ENCODE assay signal across 8 cellular contexts in the genomic region with DNA sequence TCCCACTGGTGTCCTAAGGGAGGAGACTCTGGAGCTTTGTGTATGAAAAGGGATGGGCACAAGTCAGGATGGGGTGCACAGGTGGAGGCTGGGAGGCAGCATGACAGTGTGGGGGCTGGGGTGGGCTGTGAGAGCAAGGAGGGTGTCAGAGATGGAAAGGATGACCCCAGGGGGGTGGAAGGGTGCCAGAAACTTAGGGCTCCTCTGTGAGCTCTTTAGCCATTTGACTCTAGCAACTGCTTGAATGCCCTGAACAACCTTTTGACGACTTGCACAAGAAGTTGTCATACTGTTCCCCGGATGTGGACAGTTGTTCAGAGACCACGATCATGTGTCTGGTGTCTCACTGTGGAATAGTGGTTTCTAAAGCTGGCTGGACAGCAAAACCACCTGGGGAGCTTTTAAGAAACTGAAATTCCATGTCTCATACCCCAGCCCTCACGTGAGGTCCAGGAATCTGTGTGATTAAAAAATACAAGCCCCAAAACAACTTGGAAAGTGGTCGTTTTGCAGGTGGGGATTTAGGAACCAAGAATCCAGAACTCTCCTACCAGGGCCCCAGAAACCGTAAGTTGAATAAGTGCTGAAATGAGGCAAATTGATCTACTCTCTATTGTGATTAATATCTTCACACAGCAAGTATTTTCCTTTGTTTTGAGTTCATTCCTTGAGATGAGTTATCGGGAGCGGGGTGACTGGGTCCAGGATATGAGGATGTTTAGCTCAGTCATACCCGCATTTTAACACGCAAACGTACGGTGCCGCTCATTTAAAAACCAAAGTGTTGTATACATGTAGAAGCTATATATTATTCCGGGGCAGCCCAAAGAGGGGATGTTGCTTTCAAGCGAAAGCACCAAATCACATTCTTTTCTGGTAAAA.
DNase-seq lines count a peak whose midpoint lies in the region; ATAC-seq and TF ChIP-seq lines count a peak whose summit lies in the region.

No MANE protein-coding gene starts in this region.

- peak; percentile 97 for DNase-seq in GM12865 (ENCODE audit: low read depth)
- DNase-seq in MM.1S, result peak; percentile 95
- DNase-seq in activated CD8-positive, alpha-beta memory T cell treated with anti-CD3 and anti-CD28 coated beads, Interleukin-2, amount 50 U/mL, for 4 hours, result peak; percentile 62
- DNase-seq in memory B cell (ENCODE audit: low spot score in 2 of 2), result no peak
- no peak for DNase-seq in NCI-H226
- DNase-seq in foreskin fibroblast, result no peak
- no peak for DNase-seq in retina

- peaks cover 91% of the 10 kb centered on the region for H3F3A ChIP-seq in MM.1S (ENCODE audit: insufficient read depth, low read length)

- no peak for TF ChIP-seq CTCF in GM12865 (IDR thresholded peaks at IDR 0.05; ENCODE audit: insufficient read depth, low read depth, low read length, missing control alignments)
- TF ChIP-seq CTCF in MM.1S (IDR thresholded peaks at IDR 0.05; ENCODE audit: low read length), result no peak
- no peak for TF ChIP-seq CTCF in foreskin fibroblast (IDR thresholded peaks at IDR 0.05; ENCODE audit: low read depth, low read length)

- H3K9me3 Mint-ChIP-seq in memory B cell, result no peaks in the 10 kb centered on the region

- peaks cover 3% of the 10 kb centered on the region; the same call in 1 of the 2 replicates for H3K36me3 ChIP-seq in MM.1S (replicated peaks; ENCODE audit: insufficient read depth, low read length)

- no peaks in the 10 kb centered on the region for H3K9me2 ChIP-seq in MM.1S (replicated peaks; ENCODE audit: insufficient read depth, low read length)

- no peaks in the 10 kb centered on the region for H3K9me3 ChIP-seq in MM.1S (replicated peaks; ENCODE audit: insufficient read depth, low read length)

- H3K27ac Mint-ChIP-seq in memory B cell, result peak overlapping the region; percentile 100

- H3K4me1 Mint-ChIP-seq in memory B cell, result peaks cover 54% of the 10 kb centered on the region

- ATAC-seq in GM21737 (IDR thresholded peaks at IDR 0.05; ENCODE audit: unreplicated experiment), result peak; percentile 41
- ATAC-seq in memory B cell (ENCODE audit: low read depth), result peak; percentile 16

- H4K20me1 ChIP-seq in MM.1S (ENCODE audit: insufficient read depth, low read length), result no peaks in the 10 kb centered on the region

- H3K4me3 Mint-ChIP-seq in memory B cell, result peak overlapping the region; percentile 100

- no peaks in the 10 kb centered on the region for H3K27me3 ChIP-seq in MM.1S (replicated peaks; ENCODE audit: insufficient read depth, low read length)

- H3K27ac ChIP-seq in MM.1S (ENCODE audit: low read length), result peak overlapping the region; percentile 97

- H2AFZ ChIP-seq in MM.1S (ENCODE audit: low read length), result no peak overlapping the region

- peaks cover 96% of the 10 kb centered on the region for H3K79me2 ChIP-seq in MM.1S (ENCODE audit: low read length)

- H3K9ac ChIP-seq in MM.1S (ENCODE audit: low read length), result peak overlapping the region; percentile 95

- H3K4me3 ChIP-seq in GM12865 (ENCODE audit: low read depth, low read length) (peak overlapping the region; percentile 87), MM.1S (ENCODE audit: low read length) (peak overlapping the region; percentile 83), foreskin fibroblast (ENCODE audit: low read depth in 1 of 2, low read length in 2 of 2) (no peak overlapping the region)

- H3K27me3 Mint-ChIP-seq in memory B cell, result no peaks in the 10 kb centered on the region

- H3K4me2 ChIP-seq in MM.1S (ENCODE audit: low read depth, low read length), result peak overlapping the region; percentile 92

- H3K36me3 Mint-ChIP-seq in memory B cell, result peaks cover 13% of the 10 kb centered on the region

- peaks cover 18% of the 10 kb centered on the region for H3K4me1 ChIP-seq in MM.1S (ENCODE audit: low read length)

Comparison
In these comparisons a context has a peak if more than half of its experiments do, and no peak if none do; other contexts are left out.
1. DNase-seq: peak in GM12865 (single experiment), MM.1S (single experiment) and activated CD8-positive, alpha-beta memory T cell treated with anti-CD3 and anti-CD28 coated beads, Interleukin-2, amount 50 U/mL, for 4 hours (single experiment); none in memory B cell (0 of 2), NCI-H226 (single experiment), foreskin fibroblast (0 of 2) and retina (single experiment).
2. H3K4me3 ChIP-seq: peak in GM12865 (single experiment) and MM.1S (single experiment); none in foreskin fibroblast (0 of 2).